Comparison of ENCODE assay signal across 13 cellular contexts in genomic region chr1:158101455-158101854, GRCh38.
DNase-seq lines count a peak whose midpoint lies in the region; ATAC-seq and TF ChIP-seq lines count a peak whose summit lies in the region.
"Had no signal": no experiment of that assay in that cellular context is flagged by ENCODE, and none has a peak within 500 bp of the region (broad histone marks: within the 10 kb centered on the region; RNA-seq: fewer than 3 reads in every experiment).

No MANE protein-coding gene starts in this region.

- H3K9me3 Mint-ChIP-seq in GM23338, result no peaks in the 10 kb centered on the region
- H3K9me3 Mint-ChIP-seq: CD8-positive, alpha-beta memory T cell had no signal

- intact Hi-C loops in upper lobe of right lung (cut with DNase I), result no loop called here

- no peak overlapping the region for H3K4me3 ChIP-seq in GM23338
- no peak overlapping the region for H3K4me3 ChIP-seq in hepatocyte
- no peak overlapping the region for H3K4me3 ChIP-seq in subcutaneous abdominal adipose tissue (ENCODE audit: low read depth in 1 of 5, low read length in 5 of 5)
- H3K4me3 ChIP-seq in upper lobe of right lung, result no peak overlapping the region
- H3K4me3 ChIP-seq in HAP-1, result no peak overlapping the region
- H3K4me3 ChIP-seq: K562 had no signal

- H3K27me3 ChIP-seq in GM23338 (ENCODE audit: insufficient read depth) (no peaks in the 10 kb centered on the region), hepatocyte (no peaks in the 10 kb centered on the region), subcutaneous abdominal adipose tissue (ENCODE audit: control insufficient read depth in 5 of 5, insufficient read depth in 4 of 5, low read length in 5 of 5) (no peaks in the 10 kb centered on the region), upper lobe of right lung (no peaks in the 10 kb centered on the region), HAP-1 (ENCODE audit: low read depth) (no peaks in the 10 kb centered on the region)

- H4K20me1 ChIP-seq in GM23338 (replicated peaks; ENCODE audit: insufficient read depth) (no peaks in the 10 kb centered on the region), hepatocyte (ENCODE audit: insufficient read depth, poor library complexity, severe bottlenecking) (no peaks in the 10 kb centered on the region)

- no peak for TF ChIP-seq CTCF in GM23338 (conservative IDR thresholded peaks at IDR 0.05; ENCODE audit: low read depth in 2 of 2)
- no peak for TF ChIP-seq CTCF in hepatocyte (IDR thresholded peaks at IDR 0.05; ENCODE audit: poor library complexity)
- TF ChIP-seq CTCF in upper lobe of right lung (IDR thresholded peaks at IDR 0.05), result no peak

- peak overlapping the region; percentile 55; the same call in 1 of the 2 replicates for H3K27ac Mint-ChIP-seq in GM23338

- H3F3A ChIP-seq in GM23338 (replicated peaks; ENCODE audit: low read depth), result peaks cover 5% of the 10 kb centered on the region; the same call in 1 of the 2 replicates

- H3K9ac ChIP-seq in subcutaneous abdominal adipose tissue (ENCODE audit: low read length in 5 of 5), result no peak overlapping the region

- peaks cover 19% of the 10 kb centered on the region for H3K27me3 Mint-ChIP-seq in GM23338 (ENCODE audit: insufficient read depth, low read depth, poor library complexity)

- H3K4me1 ChIP-seq in GM23338 (ENCODE audit: insufficient read depth) (peaks cover 83% of the 10 kb centered on the region), hepatocyte (ENCODE audit: insufficient read depth) (peaks cover 17% of the 10 kb centered on the region), subcutaneous abdominal adipose tissue (ENCODE audit: control insufficient read depth in 5 of 5, insufficient read depth in 5 of 5, low read length in 5 of 5) (peaks cover 0 to 30% (median 22%) of the 10 kb centered on the region in 5 donors), upper lobe of right lung (no peaks in the 10 kb centered on the region), HAP-1 (peaks cover 67% of the 10 kb centered on the region)

- peak overlapping the region; percentile 82 for H3K27ac ChIP-seq in GM23338 (ENCODE audit: low read depth)
- peak overlapping the region; percentile 67 for H3K27ac ChIP-seq in hepatocyte
- peak overlapping the region; percentile 0 for H3K27ac ChIP-seq in subcutaneous abdominal adipose tissue (ENCODE audit: low read depth, low read length)
- H3K27ac ChIP-seq in upper lobe of right lung, result no peak overlapping the region

- H3K79me2 ChIP-seq in GM23338 (replicated peaks; ENCODE audit: insufficient read depth), result no peaks in the 10 kb centered on the region
- no peaks in the 10 kb centered on the region for H3K79me2 ChIP-seq in hepatocyte

- H3K9me2 ChIP-seq in GM23338 (ENCODE audit: insufficient read depth), result no peaks in the 10 kb centered on the region
- no peaks in the 10 kb centered on the region for H3K9me2 ChIP-seq in hepatocyte (replicated peaks; ENCODE audit: insufficient read depth)

- no peaks in the 10 kb centered on the region for H3K36me3 ChIP-seq in GM23338 (ENCODE audit: insufficient read depth)
- no peaks in the 10 kb centered on the region for H3K36me3 ChIP-seq in hepatocyte (replicated peaks; ENCODE audit: insufficient read depth, low read depth)
- peaks cover 0 to 2% (median 0%) of the 10 kb centered on the region in 5 donors for H3K36me3 ChIP-seq in subcutaneous abdominal adipose tissue (ENCODE audit: control insufficient read depth in 5 of 5, insufficient read depth in 5 of 5, low read length in 5 of 5)
- H3K36me3 ChIP-seq in upper lobe of right lung, result no peaks in the 10 kb centered on the region
- no peaks in the 10 kb centered on the region for H3K36me3 ChIP-seq in HAP-1 (replicated peaks)

- H2AFZ ChIP-seq in GM23338 (no peak overlapping the region), hepatocyte (no peak overlapping the region)

- H3K4me1 Mint-ChIP-seq in GM23338, result peaks cover 94% of the 10 kb centered on the region

- H3K9me3 ChIP-seq in hepatocyte (ENCODE audit: low read depth) (no peaks in the 10 kb centered on the region), subcutaneous abdominal adipose tissue (ENCODE audit: control insufficient read depth in 5 of 5, low read length in 5 of 5) (no peaks in the 10 kb centered on the region), upper lobe of right lung (no peaks in the 10 kb centered on the region), HAP-1 (no peaks in the 10 kb centered on the region)

- in situ Hi-C loops in HAP-1 (cut with MboI; ENCODE audit: low sequenced_read_pairs), result loop anchor here (25.0 kb wide), 1 partner anchor 914 kb away; no protein-coding TSS in a partner anchor

- no peak for DNase-seq in GM23338 (ENCODE audit: low spot score)
- peak; percentile 30 for DNase-seq in hepatocyte (ENCODE audit: low spot score)
- no peak for DNase-seq in upper lobe of right lung
- no peak for DNase-seq in HAP-1 (ENCODE audit: low spot score in 2 of 2)
- no peak for DNase-seq in NCI-H1417 treated with DMSO at 0.1 percent for 48 hours (lab: John Stamatoyannopoulos, UW)
- DNase-seq: CD8-positive, alpha-beta memory T cell; H7; NCI-H2227 treated with DMSO at 0.1 percent for 48 hours; NK-92 treated with Interleukin-12 subunit alpha and Interleukin-12 subunit beta, amount 100 ng/mL, for 24 hours had no signal

- peaks cover 3% of the 10 kb centered on the region for H3K36me3 Mint-ChIP-seq in GM23338 (ENCODE audit: low read depth)
- H3K36me3 Mint-ChIP-seq: CD8-positive, alpha-beta memory T cell had no signal

- ATAC-seq in GM23338 (no peak), SK-N-SH treated with all-trans-retinoic acid at 6 μM for 48 hours (peak; percentile 15), upper lobe of right lung (no peak), HG03469 (IDR thresholded peaks at IDR 0.05; ENCODE audit: unreplicated experiment) (no peak)
- ATAC-seq: K562 had no signal

- H3K4me3 Mint-ChIP-seq in GM23338, result no peak overlapping the region
- H3K4me3 Mint-ChIP-seq: CD8-positive, alpha-beta memory T cell had no signal

- WGBS in hepatocyte (ENCODE audit: low lambda C conversion rate, missing lambda C conversion rate), result 94% methylated on average over 2 of the region's 2 CpGs

- H3K4me2 ChIP-seq in GM23338, result peak overlapping the region; percentile 63; the same call in 1 of the 2 replicates
- no peak overlapping the region for H3K4me2 ChIP-seq in hepatocyte

TF ChIP-seq in GM23338, 12 proteins besides CTCF, POLR2A, EP300 and RAD21 (continues in another document):
- no peak for TF ChIP-seq REST (IDR thresholded peaks at IDR 0.05; ENCODE audit: unreplicated experiment)
- TF ChIP-seq ZNF114 (CRISPR knock-in tag; IDR thresholded peaks at IDR 0.05), result no peak

TF ChIP-seq in SK-N-SH treated with all-trans-retinoic acid at 6 μM for 48 hours, 23 proteins besides CTCF, POLR2A, EP300 and RAD21:
- no peak for TF ChIP-seq TSHZ2 (CRISPR knock-in tag; IDR thresholded peaks at IDR 0.05)
